In the genomic region with DNA sequence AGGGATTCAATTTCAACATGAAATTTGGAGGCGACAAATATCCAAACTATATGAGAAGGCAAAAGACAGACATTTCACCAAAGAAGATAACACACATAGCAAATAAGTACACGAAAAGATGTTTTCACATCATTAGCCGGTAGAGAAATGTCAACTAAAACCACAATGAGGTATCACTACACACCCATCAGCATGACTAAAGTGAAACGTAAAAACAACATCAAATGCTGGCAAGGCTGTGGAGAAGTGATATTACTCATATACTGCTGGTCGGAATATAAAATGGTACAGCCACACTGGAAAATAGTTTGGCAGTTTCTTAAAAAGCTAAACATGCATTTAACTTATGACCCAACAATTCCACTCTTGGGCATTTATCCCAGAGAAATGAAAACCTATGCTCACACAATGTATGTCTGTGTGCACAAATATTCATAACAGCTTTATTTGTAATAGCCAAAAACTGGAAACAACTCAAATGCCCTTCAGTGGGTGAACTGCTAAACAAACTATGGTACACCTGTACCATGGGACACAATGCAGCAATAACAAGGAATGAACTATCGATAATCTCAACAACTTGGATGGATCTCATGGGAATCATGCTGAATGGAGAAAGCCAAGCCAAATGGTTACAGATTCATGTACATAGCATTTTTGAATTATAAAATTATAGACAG, we compare ENCODE assay signal across 15 cellular contexts. TPM values are rescaled to one million over a fixed set of nuclear protein-coding genes. Genes with fewer than 3 reads are reported as not detected.
DNase-seq lines count a peak whose midpoint lies in the region; ATAC-seq and TF ChIP-seq lines count a peak whose summit lies in the region.
"Had no signal": no experiment of that assay in that cellular context is flagged by ENCODE, and none has a peak within 500 bp of the region (broad histone marks: within the 10 kb centered on the region; RNA-seq: fewer than 3 reads in every experiment).

No MANE protein-coding gene starts in this region.

- CTCF ChIA-PET in activated CD4-positive, alpha-beta memory T cell treated with anti-CD3 and anti-CD28 coated beads, Interleukin-2, amount 10 ng/mL, durations not matched to agents 7 days and 5 days (lab: Charles Lee), result interaction anchor here (1.0 to 2.1 kb wide), 3 partner anchors 8 to 14 kb away, joined by 3 to 8 read pairs (median 7); a partner anchor contains a TSS
- CTCF ChIA-PET in Caco-2 (lab: Charles Lee), result interaction anchor here (1.0 kb wide), 1 partner anchor 15 kb away, joined by 5 read pairs; no protein-coding TSS in a partner anchor

- no peaks in the 10 kb centered on the region for H3K9me3 ChIP-seq in Caco-2
- H3K9me3 ChIP-seq: thoracic aorta had no signal

- peak overlapping the region; percentile 76 for H3K27ac Mint-ChIP-seq in activated CD4-positive, alpha-beta memory T cell treated with anti-CD3 and anti-CD28 coated beads, Interleukin-2, amount 10 ng/mL, durations not matched to agents 7 days and 5 days
- H3K27ac Mint-ChIP-seq in central memory CD8-positive, alpha-beta T cell (ENCODE audit: low read depth), result peak overlapping the region; percentile 54
- H3K27ac Mint-ChIP-seq in Caco-2 (ENCODE audit: unreplicated experiment), result no peak overlapping the region

- intact Hi-C loops in Caco-2 (cut with micrococcal nuclease; ENCODE audit: unreplicated experiment), result no loop called here

- H3K9me3 Mint-ChIP-seq in activated CD4-positive, alpha-beta memory T cell treated with anti-CD3 and anti-CD28 coated beads, Interleukin-2, amount 10 ng/mL, durations not matched to agents 7 days and 5 days, result no peaks in the 10 kb centered on the region
- H3K9me3 Mint-ChIP-seq in central memory CD8-positive, alpha-beta T cell, result no peaks in the 10 kb centered on the region
- no peaks in the 10 kb centered on the region for H3K9me3 Mint-ChIP-seq in Caco-2 (ENCODE audit: unreplicated experiment)

- no peak overlapping the region for H3K4me3 Mint-ChIP-seq in activated CD4-positive, alpha-beta memory T cell treated with anti-CD3 and anti-CD28 coated beads, Interleukin-2, amount 10 ng/mL, durations not matched to agents 7 days and 5 days
- H3K4me3 Mint-ChIP-seq in central memory CD8-positive, alpha-beta T cell, result no peak overlapping the region
- no peak overlapping the region for H3K4me3 Mint-ChIP-seq in Caco-2 (ENCODE audit: unreplicated experiment)

- no peak for TF ChIP-seq CTCF in Caco-2 (IDR thresholded peaks at IDR 0.05; ENCODE audit: insufficient read depth in 1 of 2, low read depth in 1 of 2, low read length in 1 of 2, severe bottlenecking in 1 of 2, unreplicated experiment in 1 of 2)

- H3K27me3 Mint-ChIP-seq in activated CD4-positive, alpha-beta memory T cell treated with anti-CD3 and anti-CD28 coated beads, Interleukin-2, amount 10 ng/mL, durations not matched to agents 7 days and 5 days, result no peaks in the 10 kb centered on the region
- H3K27me3 Mint-ChIP-seq in central memory CD8-positive, alpha-beta T cell, result no peaks in the 10 kb centered on the region
- H3K27me3 Mint-ChIP-seq in Caco-2 (ENCODE audit: insufficient read depth, unreplicated experiment), result no peaks in the 10 kb centered on the region

- no peaks in the 10 kb centered on the region for H3K4me1 ChIP-seq in Caco-2
- H3K4me1 ChIP-seq: heart right ventricle had no signal

- no TSS peak for BruUV-seq in Caco-2 (replicated peaks; lab: Mats Ljungman, UMichigan)

- ATAC-seq in central memory CD8-positive, alpha-beta T cell (replicated peaks; ENCODE audit: extremely low read depth, poor library complexity, severe bottlenecking), result peak; percentile 86
- ATAC-seq in GM19351 (IDR thresholded peaks at IDR 0.05; ENCODE audit: unreplicated experiment), result no peak
- ATAC-seq: HCT116, heart right ventricle, left colon had no signal

- DNase-seq in A172 (ENCODE audit: low spot score), result peak; percentile 45
- peak; percentile 50 for DNase-seq in EH (ENCODE audit: low read depth)
- no peak for DNase-seq in activated CD4-positive, alpha-beta memory T cell treated with anti-CD3 and anti-CD28 coated beads, Interleukin-2, amount 10 ng/mL, durations not matched to agents 7 days and 5 days
- DNase-seq in central memory CD8-positive, alpha-beta T cell (ENCODE audit: low spot score in 2 of 2), result no peak
- no peak for DNase-seq in Caco-2
- DNase-seq in globus pallidus (ENCODE audit: low spot score), result no peak
- no peak for DNase-seq in NCI-H82 (lab: John Stamatoyannopoulos, UW)
- DNase-seq: heart right ventricle, KG1, left colon, NCI-H1930, NCI-H510A treated with DMSO at 0.1 percent for 48 hours had no signal

- H3K36me3 ChIP-seq in Caco-2 (ENCODE audit: control insufficient read depth, insufficient read depth, low read length), result no peaks in the 10 kb centered on the region; the same call in 1 of the 2 replicates
- H3K36me3 ChIP-seq: thoracic aorta had no signal

- no peak overlapping the region for H3K4me3 ChIP-seq in Caco-2 (ENCODE audit: low read depth, low read length)
- H3K4me3 ChIP-seq: heart right ventricle, thoracic aorta had no signal

- peaks cover 51% of the 10 kb centered on the region for H3K36me3 Mint-ChIP-seq in activated CD4-positive, alpha-beta memory T cell treated with anti-CD3 and anti-CD28 coated beads, Interleukin-2, amount 10 ng/mL, durations not matched to agents 7 days and 5 days (ENCODE audit: low read depth)
- peaks cover 4% of the 10 kb centered on the region for H3K36me3 Mint-ChIP-seq in central memory CD8-positive, alpha-beta T cell (ENCODE audit: insufficient read depth)
- H3K36me3 Mint-ChIP-seq in Caco-2 (ENCODE audit: insufficient read depth, unreplicated experiment), result no peaks in the 10 kb centered on the region

- POLR2A ChIA-PET in activated CD4-positive, alpha-beta memory T cell treated with anti-CD3 and anti-CD28 coated beads, Interleukin-2, amount 10 ng/mL, durations not matched to agents 7 days and 5 days (lab: Charles Lee), result interaction anchor here (0.6 to 2.5 kb wide), 6 partner anchors 9 to 495 kb away, joined by 3 to 20 read pairs (median 4); a partner anchor contains a TSS
- POLR2A ChIA-PET in Caco-2 (lab: Charles Lee), result no interaction called here

- peaks cover 28% of the 10 kb centered on the region for H3K4me1 Mint-ChIP-seq in activated CD4-positive, alpha-beta memory T cell treated with anti-CD3 and anti-CD28 coated beads, Interleukin-2, amount 10 ng/mL, durations not matched to agents 7 days and 5 days
- H3K4me1 Mint-ChIP-seq in central memory CD8-positive, alpha-beta T cell, result peaks cover 9% of the 10 kb centered on the region
- H3K4me1 Mint-ChIP-seq in Caco-2 (ENCODE audit: low read depth, unreplicated experiment), result no peaks in the 10 kb centered on the region

- H3K27me3 ChIP-seq in Caco-2 (replicated peaks; ENCODE audit: control insufficient read depth, insufficient read depth, low read length), result no peaks in the 10 kb centered on the region
- H3K27me3 ChIP-seq: heart right ventricle had no signal

RNA-seq across cellular contexts. Expression of a gene that starts 8.7 kb away (rescaled TPM):
- 1.8 and 3.1 TPM in 2 replicates for total RNA-seq in A172 (2014; rRNA removed; shearing (Covaris generic))
- total RNA-seq in activated CD4-positive, alpha-beta memory T cell treated with anti-CD3 and anti-CD28 coated beads, Interleukin-2, amount 10 ng/mL, durations not matched to agents 7 days and 5 days, result 10 to 100 TPM; 19.4 to 20.1 TPM
- total RNA-seq in Caco-2 (2022), result 12.7 and 13.9 TPM in 2 replicates

RNA-seq across cellular contexts. Expression of a gene that starts 8.8 kb away (rescaled TPM):
- 17.9 and 24.7 TPM in 2 replicates for total RNA-seq in A172 (2014; rRNA removed; shearing (Covaris generic))
- 10 to 100 TPM; 14.1 to 15.9 TPM for total RNA-seq in activated CD4-positive, alpha-beta memory T cell treated with anti-CD3 and anti-CD28 coated beads, Interleukin-2, amount 10 ng/mL, durations not matched to agents 7 days and 5 days
- 44.6 and 46.6 TPM in 2 replicates for total RNA-seq in Caco-2 (2022)

Comparison
In these comparisons a context has a peak if more than half of its experiments do, and no peak if none do; other contexts are left out.
1. DNase-seq: peak in A172 (single experiment) and EH (single experiment); none in activated CD4-positive, alpha-beta memory T cell treated with anti-CD3 and anti-CD28 coated beads, Interleukin-2, amount 10 ng/mL, durations not matched to agents 7 days and 5 days (single experiment), central memory CD8-positive, alpha-beta T cell (0 of 2), Caco-2 (0 of 2), globus pallidus (single experiment) and NCI-H82 (single experiment).